ENCODE assay signal across 9 cellular contexts in genomic region chr3:4426782-4427344, GRCh38. TPM values are rescaled to one million over a fixed set of nuclear protein-coding genes. Genes with fewer than 3 reads are reported as not detected.
A peak's percentile ranks its signal among the peaks of the same experiment; 100 is the strongest.
DNase-seq lines count a peak whose midpoint lies in the region; ATAC-seq and TF ChIP-seq lines count a peak whose summit lies in the region.
"Had no signal": no experiment of that assay in that cellular context is flagged by ENCODE, and none has a peak within 500 bp of the region (broad histone marks: within the 10 kb centered on the region; RNA-seq: fewer than 3 reads in every experiment).

No MANE protein-coding gene starts in this region.

- peaks cover 7% of the 10 kb centered on the region for H3F3A ChIP-seq in SK-N-SH (replicated peaks; ENCODE audit: insufficient read depth)

- CTCF ChIA-PET in SK-N-SH (lab: Yijun Ruan, JAX), result interaction anchor here (0.6 kb wide), 2 partner anchors 29 to 207 kb away, joined by 3 read pairs; no protein-coding TSS in a partner anchor

- ATAC-seq in stimulated activated naive CD8-positive, alpha-beta T cell treated with anti-CD3 and anti-CD28 coated beads, Interleukin-15, Interleukin-2, amounts not matched to agents 100 U/mL and 50 U/mL, for 24 hours, result peak; percentile 71
- ATAC-seq in stimulated activated naive CD8-positive, alpha-beta T cell treated with anti-CD3 and anti-CD28 coated beads, Interleukin-15, amount 100 ng/mL, for 72 hours, result no peak
- peak; percentile 71 for ATAC-seq in HG02943 (IDR thresholded peaks at IDR 0.05; ENCODE audit: low read depth, unreplicated experiment)
- peak; percentile 62 for ATAC-seq in lung (ENCODE audit: insufficient read depth, low FRiP score)

- H3K4me2 ChIP-seq in SK-N-SH, result peak overlapping the region; percentile 51; the same call in 1 of the 2 replicates

- no peak for TF ChIP-seq RAD21 in SK-N-SH (IDR thresholded peaks at IDR 0.05; ENCODE audit: low read length)

- no peaks in the 10 kb centered on the region for H4K20me1 ChIP-seq in SK-N-SH (ENCODE audit: insufficient read depth)

- no peaks in the 10 kb centered on the region for H3K9me3 ChIP-seq in SK-N-SH
- H3K9me3 ChIP-seq in lung (ENCODE audit: control insufficient read depth in 2 of 2, insufficient read depth in 1 of 2, low read length in 1 of 2), result peaks cover 0 to 1% of the 10 kb centered on the region in 2 donors

- no peaks in the 10 kb centered on the region for H3K27me3 ChIP-seq in SK-N-SH (ENCODE audit: insufficient read depth)
- no peaks in the 10 kb centered on the region for H3K27me3 ChIP-seq in lung (ENCODE audit: control insufficient read depth, insufficient read depth)

- H3K9me2 ChIP-seq in SK-N-SH, result no peaks in the 10 kb centered on the region

- peak in 1 of 2 experiments; percentile 30; a peak in 1 of 4 replicates for TF ChIP-seq EP300 in SK-N-SH (IDR thresholded peaks at IDR 0.05; ENCODE audit: borderline replicate concordance in 1 of 2, low read depth in 1 of 2, low read length in 1 of 2)

- DNase-seq in stimulated activated naive CD8-positive, alpha-beta T cell treated with anti-CD3 and anti-CD28 coated beads, Interleukin-15, Interleukin-2, amounts not matched to agents 100 U/mL and 50 U/mL, for 24 hours, result no peak
- no peak for DNase-seq in stimulated activated naive CD8-positive, alpha-beta T cell treated with anti-CD3 and anti-CD28 coated beads, Interleukin-15, amount 100 ng/mL, for 72 hours
- DNase-seq in SK-N-SH (peak; percentile 61), lung (ENCODE audit: low spot score) (no peak), NCI-H1436 treated with DMSO at 0.1 percent for 48 hours (lab: John Stamatoyannopoulos, UW) (no peak)
- no peak for DNase-seq in activated effector memory CD4-positive, alpha-beta T cell treated with anti-CD3 and anti-CD28 coated beads, Interleukin-2, amount 50 U/mL, for 16 hours
- no peak for DNase-seq in stimulated activated naive CD4-positive, alpha-beta T cell treated with Interleukin-2 at 50 U/mL for 16 hours (lab: John Stamatoyannopoulos, UW)
- DNase-seq: activated naive CD8-positive, alpha-beta T cell treated with anti-CD3 and anti-CD28 coated beads, Interleukin-2, amount 10 ng/mL, durations not matched to agents 7 days and 5 days had no signal

- H3K79me2 ChIP-seq in SK-N-SH (ENCODE audit: insufficient read depth), result no peaks in the 10 kb centered on the region; the same call in 1 of the 2 replicates

- no peak overlapping the region for H2AFZ ChIP-seq in SK-N-SH (ENCODE audit: low read depth)

- no peak overlapping the region; a peak in 1 of 4 replicates for H3K4me3 ChIP-seq in SK-N-SH (ENCODE audit: low read depth in 2 of 2, low read length in 1 of 2)
- H3K4me3 ChIP-seq in lung, result no peak overlapping the region

- H3K4me1 ChIP-seq in SK-N-SH (ENCODE audit: control insufficient read depth in 1 of 2, insufficient read depth in 2 of 2, low read depth in 1 of 2, low read length in 1 of 2), result peaks cover 10 to 16% of the 10 kb centered on the region in 2 experiments
- H3K4me1 ChIP-seq in lung (ENCODE audit: control insufficient read depth in 2 of 2, insufficient read depth in 2 of 2, low read length in 2 of 2), result peaks cover 1 to 13% of the 10 kb centered on the region in 2 donors

- TF ChIP-seq CTCF in SK-N-SH (IDR thresholded peaks at IDR 0.05), result no peak
- TF ChIP-seq CTCF in lung (IDR thresholded peaks at IDR 0.05; ENCODE audit: control extremely low read depth, extremely low read depth), result no peak

- peak overlapping the region in 1 of 2 donors; percentile 42 for H3K27ac Mint-ChIP-seq in stimulated activated naive CD8-positive, alpha-beta T cell treated with anti-CD3 and anti-CD28 coated beads, Interleukin-15, amount 100 ng/mL, for 72 hours
- H3K27ac Mint-ChIP-seq: activated naive CD8-positive, alpha-beta T cell treated with anti-CD3 and anti-CD28 coated beads, Interleukin-2, amount 10 ng/mL, durations not matched to agents 7 days and 5 days had no signal

- no peak overlapping the region for H3K4me3 Mint-ChIP-seq in stimulated activated naive CD8-positive, alpha-beta T cell treated with anti-CD3 and anti-CD28 coated beads, Interleukin-15, amount 100 ng/mL, for 72 hours
- H3K4me3 Mint-ChIP-seq: activated naive CD8-positive, alpha-beta T cell treated with anti-CD3 and anti-CD28 coated beads, Interleukin-2, amount 10 ng/mL, durations not matched to agents 7 days and 5 days had no signal

- WGBS in SK-N-SH (ENCODE audit: low lambda C conversion rate), result 23% methylated on average over 4 of the region's 4 CpGs
- WGBS in lung, 2 donors, result 57 to 71% methylated on average over 4 of the region's 4 CpGs

- no peak overlapping the region; the same call in 1 of the 2 replicates for H3K9ac ChIP-seq in SK-N-SH

- no peaks in the 10 kb centered on the region for H3K27me3 Mint-ChIP-seq in stimulated activated naive CD8-positive, alpha-beta T cell treated with anti-CD3 and anti-CD28 coated beads, Interleukin-15, amount 100 ng/mL, for 72 hours
- H3K27me3 Mint-ChIP-seq: activated naive CD8-positive, alpha-beta T cell treated with anti-CD3 and anti-CD28 coated beads, Interleukin-2, amount 10 ng/mL, durations not matched to agents 7 days and 5 days had no signal

- POLR2A ChIA-PET in SK-N-SH (lab: Yijun Ruan, JAX), result no interaction called here

- peaks cover 24% of the 10 kb centered on the region for H3K4me1 Mint-ChIP-seq in stimulated activated naive CD8-positive, alpha-beta T cell treated with anti-CD3 and anti-CD28 coated beads, Interleukin-15, amount 100 ng/mL, for 72 hours
- H3K4me1 Mint-ChIP-seq: activated naive CD8-positive, alpha-beta T cell treated with anti-CD3 and anti-CD28 coated beads, Interleukin-2, amount 10 ng/mL, durations not matched to agents 7 days and 5 days had no signal

- H3K36me3 ChIP-seq in SK-N-SH (replicated peaks in 1 of 2; ENCODE audit: control insufficient read depth in 1 of 2, insufficient read depth in 2 of 2, low read length in 1 of 2) (no peaks in the 10 kb centered on the region), lung (ENCODE audit: control insufficient read depth in 2 of 2, insufficient read depth in 2 of 2, low read length in 2 of 2) (peaks cover 0 to 3% of the 10 kb centered on the region in 2 donors)

- peaks cover 7 to 14% of the 10 kb centered on the region in 2 donors for H3K9me3 Mint-ChIP-seq in stimulated activated naive CD8-positive, alpha-beta T cell treated with anti-CD3 and anti-CD28 coated beads, Interleukin-15, amount 100 ng/mL, for 72 hours

- H3K27ac ChIP-seq in SK-N-SH (ENCODE audit: low read depth in 2 of 2, low read length in 1 of 2), result peak overlapping the region; percentile 79 to 88; a peak in 3 of 4 replicates
- H3K27ac ChIP-seq in lung (ENCODE audit: low read depth in 1 of 2, low read length in 1 of 2), result no peak overlapping the region

TF ChIP-seq in SK-N-SH, 30 proteins besides CTCF, POLR2A, EP300 and RAD21 (continues in another document):
- no peak for TF ChIP-seq NFIC (IDR thresholded peaks at IDR 0.05; ENCODE audit: borderline replicate concordance)
- TF ChIP-seq USF1 (IDR thresholded peaks at IDR 0.05; ENCODE audit: borderline replicate concordance, low read depth), result peak; percentile 73; the same call in 1 of the 2 replicates
- TF ChIP-seq, protein P1, sequence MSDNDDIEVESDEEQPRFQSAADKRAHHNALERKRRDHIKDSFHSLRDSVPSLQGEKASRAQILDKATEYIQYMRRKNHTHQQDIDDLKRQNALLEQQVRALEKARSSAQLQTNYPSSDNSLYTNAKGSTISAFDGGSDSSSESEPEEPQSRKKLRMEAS (IDR thresholded peaks at IDR 0.05; ENCODE audit: low read depth), result no peak
- no peak for TF ChIP-seq USF2 (IDR thresholded peaks at IDR 0.05; ENCODE audit: borderline replicate concordance, low read depth, low read length)
- no peak for TF ChIP-seq SMC3 (IDR thresholded peaks at IDR 0.05; ENCODE audit: low read depth, low read length)
- no peak for TF ChIP-seq GABPA (IDR thresholded peaks at IDR 0.05; ENCODE audit: low read depth)
- TF ChIP-seq MEF2A (IDR thresholded peaks at IDR 0.05; ENCODE audit: borderline replicate concordance, low read depth), result no peak
- no peak for TF ChIP-seq RXRA (IDR thresholded peaks at IDR 0.05; ENCODE audit: borderline replicate concordance, low read depth)
- peak; percentile 88 for TF ChIP-seq TCF12 (IDR thresholded peaks at IDR 0.05)
- no peak for TF ChIP-seq RCOR1 (IDR thresholded peaks at IDR 0.05; ENCODE audit: low read length)
- TF ChIP-seq FOSL2 (IDR thresholded peaks at IDR 0.05; ENCODE audit: borderline replicate concordance, low read depth), result peak; percentile 56
- no peak for TF ChIP-seq ELF1 (IDR thresholded peaks at IDR 0.05)
- TF ChIP-seq TEAD4 (IDR thresholded peaks at IDR 0.05; ENCODE audit: borderline replicate concordance, insufficient read depth), result no peak
- no peak for TF ChIP-seq POLR2AphosphoS5 (IDR thresholded peaks at IDR 0.05; ENCODE audit: low read depth, low read length)
- peak; percentile 84 for TF ChIP-seq MXI1 (IDR thresholded peaks at IDR 0.05; ENCODE audit: low read depth, low read length)
- TF ChIP-seq GATA2 (CRISPR knock-in tag; IDR thresholded peaks at IDR 0.05), result no peak
- peak; percentile 53; the same call in 1 of the 2 replicates for TF ChIP-seq RFX5 (IDR thresholded peaks at IDR 0.05; ENCODE audit: low read length)

RNA-seq across cellular contexts. Expression of gene SUMF1, which starts 40.2 kb away (rescaled TPM):
- polyA plus RNA-seq in SK-N-SH (2012; rRNA removed), result 56.9 and 74.9 TPM in 2 replicates
- polyA plus RNA-seq in SK-N-SH (2012; cell fraction: cytosol; rRNA removed), result 64.7 and 74.9 TPM in 2 replicates
- polyA plus RNA-seq in SK-N-SH (2012; cell fraction: nucleus; rRNA removed), result 37.0 and 45.0 TPM in 2 replicates
- 10 to 100 TPM; 35.4 to 50.0 TPM for total RNA-seq in lung
- 10 to 100 TPM; 11.6 to 27.5 TPM for polyA plus RNA-seq in lung

Comparison
In these comparisons a context has a peak if more than half of its experiments do, and no peak if none do; other contexts are left out.
1. H3K27ac ChIP-seq: peak in SK-N-SH (2 of 2); none in lung (0 of 2).